Comparison of ENCODE assay signal across 20 cellular contexts in the genomic region with DNA sequence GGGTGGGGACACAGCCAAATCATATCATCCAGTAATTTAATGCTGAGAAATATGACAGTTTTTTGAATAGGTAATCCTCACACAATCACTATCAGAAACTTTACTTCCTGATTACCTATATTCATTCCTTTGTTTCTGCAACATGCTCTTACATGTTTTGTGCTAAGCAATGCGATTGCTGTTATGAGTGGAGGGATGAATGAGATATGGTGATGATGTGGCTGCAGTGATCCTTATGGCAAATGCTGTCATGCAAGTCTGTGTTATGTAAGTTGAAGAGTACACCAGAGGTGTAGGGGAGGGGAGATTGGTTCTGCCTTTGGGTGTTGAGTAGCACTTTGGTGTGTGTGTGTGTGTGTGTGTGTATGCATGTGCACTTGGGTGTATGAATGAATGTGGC.
"Had no signal": no experiment of that assay in that cellular context is flagged by ENCODE, and none has a peak within 500 bp of the region (broad histone marks: within the 10 kb centered on the region; RNA-seq: fewer than 3 reads in every experiment).

No MANE protein-coding gene starts in this region.

- H3K4me3 ChIP-seq: hepatocyte, lung, right atrium auricular region, sigmoid colon, skin epidermis, testis, transverse colon had no signal

- H3K27me3 ChIP-seq: hepatocyte, right atrium auricular region, sigmoid colon, testis, transverse colon had no signal

- H3K4me3 Mint-ChIP-seq: stimulated activated naive B cell treated with anti-CD40 and anti-IgM and Interleukin-4, amounts not matched to agents 10 μg/mL and 1 μg/mL and 100 μg/mL, for 72 hours had no signal

- H3K27ac Mint-ChIP-seq: naive B cell; stimulated activated naive B cell treated with anti-CD40 and anti-IgM and Interleukin-4, amounts not matched to agents 10 μg/mL and 1 μg/mL and 100 μg/mL, for 72 hours had no signal

- ATAC-seq: left colon; left ventricle myocardium superior; stimulated activated naive B cell treated with anti-CD40 and anti-IgM and Interleukin-4, amounts not matched to agents 10 μg/mL and 1 μg/mL and 100 μg/mL, for 72 hours; stimulated activated naive CD8-positive, alpha-beta T cell treated with anti-CD3 and anti-CD28 coated beads, Interleukin-15, amount 100 ng/mL, for 72 hours had no signal

- DNase-seq: effector memory CD4-positive, alpha-beta T cell; erythroblast; head of caudate nucleus; left colon; left ventricle myocardium superior; mesendoderm; naive B cell; posterior cingulate gyrus; sigmoid colon; stimulated activated CD4-positive, alpha-beta T cell treated with anti-CD3 and anti-CD28 coated beads, Interleukin-2, amount 100 ng/mL, for 24 hours; stimulated activated CD4-positive, alpha-beta T cell treated with anti-CD3 and anti-CD28 coated beads, Interleukin-4, amount 100 ng/mL, for 4 hours; stimulated activated naive B cell treated with anti-CD40 and anti-IgM and Interleukin-4, amounts not matched to agents 10 μg/mL and 1 μg/mL and 100 μg/mL, for 72 hours; stimulated activated naive CD8-positive, alpha-beta T cell treated with anti-CD3 and anti-CD28 coated beads, Interleukin-15, amount 100 ng/mL, for 72 hours; testis; transverse colon had no signal

- FAIRE-seq: endometrium had no signal

- H3K27ac ChIP-seq: hepatocyte, right atrium auricular region, sigmoid colon, skin epidermis, testis, transverse colon had no signal

- H3K9me3 ChIP-seq: right atrium auricular region, sigmoid colon, testis, transverse colon had no signal

- H3K27me3 Mint-ChIP-seq: naive B cell; stimulated activated naive B cell treated with anti-CD40 and anti-IgM and Interleukin-4, amounts not matched to agents 10 μg/mL and 1 μg/mL and 100 μg/mL, for 72 hours; stimulated activated naive CD8-positive, alpha-beta T cell treated with anti-CD3 and anti-CD28 coated beads, Interleukin-15, amount 100 ng/mL, for 72 hours had no signal
